In the genomic region with DNA sequence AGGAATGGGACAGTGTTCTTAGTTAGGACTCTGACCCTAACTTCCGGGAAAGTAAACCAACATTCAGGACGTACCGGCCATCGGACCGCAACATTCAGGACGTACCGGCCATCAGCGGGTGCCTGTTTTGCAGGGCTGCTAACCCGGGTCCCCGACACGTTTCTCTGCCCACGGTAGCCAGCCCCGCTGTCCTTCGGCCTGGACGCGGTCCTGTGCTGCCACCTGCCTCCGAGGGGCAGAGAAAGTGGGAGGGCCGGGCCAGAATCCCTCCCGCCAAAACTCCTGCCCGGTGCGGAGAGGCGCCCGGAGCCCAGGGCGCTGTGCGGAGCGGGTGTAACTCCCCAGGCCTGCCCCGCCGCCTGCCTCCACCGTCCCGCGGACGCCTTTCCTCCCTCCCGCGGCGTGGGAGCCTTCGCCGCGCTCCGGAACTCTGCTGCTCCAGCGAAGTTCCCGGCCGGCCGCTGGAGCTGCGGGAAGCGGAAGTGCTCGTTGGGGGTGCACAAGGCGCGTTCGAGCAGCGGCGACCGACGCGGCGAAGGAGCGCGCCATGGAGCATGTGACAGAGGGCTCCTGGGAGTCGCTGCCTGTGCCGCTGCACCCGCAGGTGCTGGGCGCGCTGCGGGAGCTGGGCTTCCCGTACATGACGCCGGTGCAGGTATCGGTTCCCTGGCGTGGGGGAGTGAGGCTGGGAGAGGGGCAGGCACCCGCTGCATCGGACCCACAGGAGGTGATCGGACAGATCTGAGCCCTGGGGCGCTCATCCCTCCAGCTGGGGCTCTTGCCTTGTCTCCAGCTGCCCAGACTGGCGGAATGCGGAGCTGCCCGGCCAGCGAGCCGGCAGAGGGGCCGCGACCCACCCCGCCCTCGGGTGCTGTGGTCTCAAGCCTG, we compare ENCODE assay signal across 1 cellular context.
TF ChIP-seq lines count a peak whose summit lies in the region.

Gene DDX55 (plus strand): TSS at position 498 of the 888 bp plus-strand sequence. CDS start 50 bp downstream, at position 548.

TF ChIP-seq in GM12878, 131 proteins besides CTCF, POLR2A, EP300 and RAD21 (continued from another document and continues in another):
- TF ChIP-seq, protein P1, sequence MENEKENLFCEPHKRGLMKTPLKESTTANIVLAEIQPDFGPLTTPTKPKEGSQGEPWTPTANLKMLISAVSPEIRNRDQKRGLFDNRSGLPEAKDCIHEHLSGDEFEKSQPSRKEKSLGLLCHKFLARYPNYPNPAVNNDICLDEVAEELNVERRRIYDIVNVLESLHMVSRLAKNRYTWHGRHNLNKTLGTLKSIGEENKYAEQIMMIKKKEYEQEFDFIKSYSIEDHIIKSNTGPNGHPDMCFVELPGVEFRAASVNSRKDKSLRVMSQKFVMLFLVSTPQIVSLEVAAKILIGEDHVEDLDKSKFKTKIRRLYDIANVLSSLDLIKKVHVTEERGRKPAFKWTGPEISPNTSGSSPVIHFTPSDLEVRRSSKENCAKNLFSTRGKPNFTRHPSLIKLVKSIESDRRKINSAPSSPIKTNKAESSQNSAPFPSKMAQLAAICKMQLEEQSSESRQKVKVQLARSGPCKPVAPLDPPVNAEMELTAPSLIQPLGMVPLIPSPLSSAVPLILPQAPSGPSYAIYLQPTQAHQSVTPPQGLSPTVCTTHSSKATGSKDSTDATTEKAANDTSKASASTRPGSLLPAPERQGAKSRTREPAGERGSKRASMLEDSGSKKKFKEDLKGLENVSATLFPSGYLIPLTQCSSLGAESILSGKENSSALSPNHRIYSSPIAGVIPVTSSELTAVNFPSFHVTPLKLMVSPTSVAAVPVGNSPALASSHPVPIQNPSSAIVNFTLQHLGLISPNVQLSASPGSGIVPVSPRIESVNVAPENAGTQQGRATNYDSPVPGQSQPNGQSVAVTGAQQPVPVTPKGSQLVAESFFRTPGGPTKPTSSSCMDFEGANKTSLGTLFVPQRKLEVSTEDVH (IDR thresholded peaks at IDR 0.05; ENCODE audit: low read depth, partially characterized antibody), result peak; percentile 96
- TF ChIP-seq ETV6 (conservative IDR thresholded peaks at IDR 0.05 in 1 of 2, IDR thresholded peaks at IDR 0.05 in 1 of 2; ENCODE audit: borderline replicate concordance in 1 of 2, low read depth in 1 of 2) (peak in 1 of 2 experiments; percentile 79; a peak in 2 of 4 replicates), NFXL1 (IDR thresholded peaks at IDR 0.05; ENCODE audit: borderline replicate concordance) (no peak), NKRF (conservative IDR thresholded peaks at IDR 0.05) (peak; percentile 88), HCFC1 (IDR thresholded peaks at IDR 0.05; ENCODE audit: low read length) (peak; percentile 90), TARDBP (IDR thresholded peaks at IDR 0.05; ENCODE audit: borderline replicate concordance) (peak; percentile 89), KLF5 (IDR thresholded peaks at IDR 0.05; ENCODE audit: partially characterized antibody) (peak; percentile 89), SPI1 (IDR thresholded peaks at IDR 0.05; ENCODE audit: borderline replicate concordance, insufficient read depth, low read depth, low read length) (no peak), CEBPZ (IDR thresholded peaks at IDR 0.05; ENCODE audit: low read depth, low read length) (no peak), SMC3 (IDR thresholded peaks at IDR 0.05; ENCODE audit: borderline replicate concordance, low read length) (peak; percentile 11), HDGF (IDR thresholded peaks at IDR 0.05) (no peak), BACH1 (IDR thresholded peaks at IDR 0.05; ENCODE audit: borderline replicate concordance) (peak; percentile 88), RUNX3 (IDR thresholded peaks at IDR 0.05; ENCODE audit: low read length) (peak; percentile 70), MXI1 (IDR thresholded peaks at IDR 0.05; ENCODE audit: low read depth, low read length) (peak; percentile 93), LARP7 (IDR thresholded peaks at IDR 0.05) (peak; percentile 94; the same call in 1 of the 2 replicates), NR2C2 (IDR thresholded peaks at IDR 0.05; ENCODE audit: borderline replicate concordance, control insufficient read depth, insufficient read length, low read depth) (no peak), ZBED1 (IDR thresholded peaks at IDR 0.05; ENCODE audit: borderline replicate concordance) (no peak), SREBF1 (IDR thresholded peaks at IDR 0.05; ENCODE audit: low read length) (no peak; the same call in 1 of the 2 replicates), IRF4 (IDR thresholded peaks at IDR 0.05; ENCODE audit: low read depth, low read length) (peak; percentile 40; the same call in 1 of the 2 replicates), BCL11A (IDR thresholded peaks at IDR 0.05; ENCODE audit: low read depth, low read length) (no peak), YBX1 (IDR thresholded peaks at IDR 0.05) (no peak), NFIC (IDR thresholded peaks at IDR 0.05; ENCODE audit: low read depth, low read length) (no peak), MLLT1 (IDR thresholded peaks at IDR 0.05) (no peak)
- TF ChIP-seq, protein P2, sequence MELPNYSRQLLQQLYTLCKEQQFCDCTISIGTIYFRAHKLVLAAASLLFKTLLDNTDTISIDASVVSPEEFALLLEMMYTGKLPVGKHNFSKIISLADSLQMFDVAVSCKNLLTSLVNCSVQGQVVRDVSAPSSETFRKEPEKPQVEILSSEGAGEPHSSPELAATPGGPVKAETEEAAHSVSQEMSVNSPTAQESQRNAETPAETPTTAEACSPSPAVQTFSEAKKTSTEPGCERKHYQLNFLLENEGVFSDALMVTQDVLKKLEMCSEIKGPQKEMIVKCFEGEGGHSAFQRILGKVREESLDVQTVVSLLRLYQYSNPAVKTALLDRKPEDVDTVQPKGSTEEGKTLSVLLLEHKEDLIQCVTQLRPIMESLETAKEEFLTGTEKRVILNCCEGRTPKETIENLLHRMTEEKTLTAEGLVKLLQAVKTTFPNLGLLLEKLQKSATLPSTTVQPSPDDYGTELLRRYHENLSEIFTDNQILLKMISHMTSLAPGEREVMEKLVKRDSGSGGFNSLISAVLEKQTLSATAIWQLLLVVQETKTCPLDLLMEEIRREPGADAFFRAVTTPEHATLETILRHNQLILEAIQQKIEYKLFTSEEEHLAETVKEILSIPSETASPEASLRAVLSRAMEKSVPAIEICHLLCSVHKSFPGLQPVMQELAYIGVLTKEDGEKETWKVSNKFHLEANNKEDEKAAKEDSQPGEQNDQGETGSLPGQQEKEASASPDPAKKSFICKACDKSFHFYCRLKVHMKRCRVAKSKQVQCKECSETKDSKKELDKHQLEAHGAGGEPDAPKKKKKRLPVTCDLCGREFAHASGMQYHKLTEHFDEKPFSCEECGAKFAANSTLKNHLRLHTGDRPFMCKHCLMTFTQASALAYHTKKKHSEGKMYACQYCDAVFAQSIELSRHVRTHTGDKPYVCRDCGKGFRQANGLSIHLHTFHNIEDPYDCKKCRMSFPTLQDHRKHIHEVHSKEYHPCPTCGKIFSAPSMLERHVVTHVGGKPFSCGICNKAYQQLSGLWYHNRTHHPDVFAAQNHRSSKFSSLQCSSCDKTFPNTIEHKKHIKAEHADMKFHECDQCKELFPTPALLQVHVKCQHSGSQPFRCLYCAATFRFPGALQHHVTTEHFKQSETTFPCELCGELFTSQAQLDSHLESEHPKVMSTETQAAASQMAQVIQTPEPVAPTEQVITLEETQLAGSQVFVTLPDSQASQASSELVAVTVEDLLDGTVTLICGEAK (IDR thresholded peaks at IDR 0.05; ENCODE audit: borderline replicate concordance), result peak; percentile 100
- TF ChIP-seq, protein P3, sequence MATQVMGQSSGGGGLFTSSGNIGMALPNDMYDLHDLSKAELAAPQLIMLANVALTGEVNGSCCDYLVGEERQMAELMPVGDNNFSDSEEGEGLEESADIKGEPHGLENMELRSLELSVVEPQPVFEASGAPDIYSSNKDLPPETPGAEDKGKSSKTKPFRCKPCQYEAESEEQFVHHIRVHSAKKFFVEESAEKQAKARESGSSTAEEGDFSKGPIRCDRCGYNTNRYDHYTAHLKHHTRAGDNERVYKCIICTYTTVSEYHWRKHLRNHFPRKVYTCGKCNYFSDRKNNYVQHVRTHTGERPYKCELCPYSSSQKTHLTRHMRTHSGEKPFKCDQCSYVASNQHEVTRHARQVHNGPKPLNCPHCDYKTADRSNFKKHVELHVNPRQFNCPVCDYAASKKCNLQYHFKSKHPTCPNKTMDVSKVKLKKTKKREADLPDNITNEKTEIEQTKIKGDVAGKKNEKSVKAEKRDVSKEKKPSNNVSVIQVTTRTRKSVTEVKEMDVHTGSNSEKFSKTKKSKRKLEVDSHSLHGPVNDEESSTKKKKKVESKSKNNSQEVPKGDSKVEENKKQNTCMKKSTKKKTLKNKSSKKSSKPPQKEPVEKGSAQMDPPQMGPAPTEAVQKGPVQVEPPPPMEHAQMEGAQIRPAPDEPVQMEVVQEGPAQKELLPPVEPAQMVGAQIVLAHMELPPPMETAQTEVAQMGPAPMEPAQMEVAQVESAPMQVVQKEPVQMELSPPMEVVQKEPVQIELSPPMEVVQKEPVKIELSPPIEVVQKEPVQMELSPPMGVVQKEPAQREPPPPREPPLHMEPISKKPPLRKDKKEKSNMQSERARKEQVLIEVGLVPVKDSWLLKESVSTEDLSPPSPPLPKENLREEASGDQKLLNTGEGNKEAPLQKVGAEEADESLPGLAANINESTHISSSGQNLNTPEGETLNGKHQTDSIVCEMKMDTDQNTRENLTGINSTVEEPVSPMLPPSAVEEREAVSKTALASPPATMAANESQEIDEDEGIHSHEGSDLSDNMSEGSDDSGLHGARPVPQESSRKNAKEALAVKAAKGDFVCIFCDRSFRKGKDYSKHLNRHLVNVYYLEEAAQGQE (IDR thresholded peaks at IDR 0.05; ENCODE audit: low read depth, low read length), result peak; percentile 40; the same call in 1 of the 2 replicates
- TF ChIP-seq, protein P4, sequence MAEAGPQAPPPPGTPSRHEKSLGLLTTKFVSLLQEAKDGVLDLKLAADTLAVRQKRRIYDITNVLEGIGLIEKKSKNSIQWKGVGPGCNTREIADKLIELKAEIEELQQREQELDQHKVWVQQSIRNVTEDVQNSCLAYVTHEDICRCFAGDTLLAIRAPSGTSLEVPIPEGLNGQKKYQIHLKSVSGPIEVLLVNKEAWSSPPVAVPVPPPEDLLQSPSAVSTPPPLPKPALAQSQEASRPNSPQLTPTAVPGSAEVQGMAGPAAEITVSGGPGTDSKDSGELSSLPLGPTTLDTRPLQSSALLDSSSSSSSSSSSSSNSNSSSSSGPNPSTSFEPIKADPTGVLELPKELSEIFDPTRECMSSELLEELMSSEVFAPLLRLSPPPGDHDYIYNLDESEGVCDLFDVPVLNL (IDR thresholded peaks at IDR 0.05; ENCODE audit: low read depth, low read length), result peak; percentile 42; the same call in 1 of the 2 replicates
- TF ChIP-seq, protein P5, sequence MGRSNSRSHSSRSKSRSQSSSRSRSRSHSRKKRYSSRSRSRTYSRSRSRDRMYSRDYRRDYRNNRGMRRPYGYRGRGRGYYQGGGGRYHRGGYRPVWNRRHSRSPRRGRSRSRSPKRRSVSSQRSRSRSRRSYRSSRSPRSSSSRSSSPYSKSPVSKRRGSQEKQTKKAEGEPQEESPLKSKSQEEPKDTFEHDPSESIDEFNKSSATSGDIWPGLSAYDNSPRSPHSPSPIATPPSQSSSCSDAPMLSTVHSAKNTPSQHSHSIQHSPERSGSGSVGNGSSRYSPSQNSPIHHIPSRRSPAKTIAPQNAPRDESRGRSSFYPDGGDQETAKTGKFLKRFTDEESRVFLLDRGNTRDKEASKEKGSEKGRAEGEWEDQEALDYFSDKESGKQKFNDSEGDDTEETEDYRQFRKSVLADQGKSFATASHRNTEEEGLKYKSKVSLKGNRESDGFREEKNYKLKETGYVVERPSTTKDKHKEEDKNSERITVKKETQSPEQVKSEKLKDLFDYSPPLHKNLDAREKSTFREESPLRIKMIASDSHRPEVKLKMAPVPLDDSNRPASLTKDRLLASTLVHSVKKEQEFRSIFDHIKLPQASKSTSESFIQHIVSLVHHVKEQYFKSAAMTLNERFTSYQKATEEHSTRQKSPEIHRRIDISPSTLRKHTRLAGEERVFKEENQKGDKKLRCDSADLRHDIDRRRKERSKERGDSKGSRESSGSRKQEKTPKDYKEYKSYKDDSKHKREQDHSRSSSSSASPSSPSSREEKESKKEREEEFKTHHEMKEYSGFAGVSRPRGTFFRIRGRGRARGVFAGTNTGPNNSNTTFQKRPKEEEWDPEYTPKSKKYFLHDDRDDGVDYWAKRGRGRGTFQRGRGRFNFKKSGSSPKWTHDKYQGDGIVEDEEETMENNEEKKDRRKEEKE (IDR thresholded peaks at IDR 0.05), result no peak
